In genomic region chr9:134913041-134913712, GRCh38 we compare ENCODE assay signal across 27 cellular contexts. TPM values are rescaled to one million over a fixed set of nuclear protein-coding genes. Genes with fewer than 3 reads are reported as not detected.
DNase-seq lines count a peak whose midpoint lies in the region; ATAC-seq and TF ChIP-seq lines count a peak whose summit lies in the region.
"Had no signal": no experiment of that assay in that cellular context is flagged by ENCODE, and none has a peak within 500 bp of the region (broad histone marks: within the 10 kb centered on the region; RNA-seq: fewer than 3 reads in every experiment).

No MANE protein-coding gene starts in this region.

- peaks cover 49% of the 10 kb centered on the region for H3K27me3 Mint-ChIP-seq in chondrocyte (ENCODE audit: low read depth)
- H3K27me3 Mint-ChIP-seq in type B pancreatic cell: peaks cover 5% of the 10 kb centered on the region

- H3K4me1 Mint-ChIP-seq in chondrocyte (ENCODE audit: low read depth) (no peaks in the 10 kb centered on the region), type B pancreatic cell (ENCODE audit: unreplicated experiment) (no peaks in the 10 kb centered on the region)
- H3K4me1 Mint-ChIP-seq: CD4-positive, alpha-beta memory T cell; IgD-negative memory B cell had no signal

- TF ChIP-seq RAD21 in SK-N-SH (IDR thresholded peaks at IDR 0.05; ENCODE audit: low read length): no peak

- H3K79me2 ChIP-seq in SK-N-SH (ENCODE audit: insufficient read depth): no peaks in the 10 kb centered on the region
- H3K79me2 ChIP-seq in mammary epithelial cell (ENCODE audit: insufficient read depth, low read length): no peaks in the 10 kb centered on the region

- H3K36me3 ChIP-seq in SK-N-SH (replicated peaks in 1 of 2; ENCODE audit: control insufficient read depth in 1 of 2, insufficient read depth in 2 of 2, low read length in 1 of 2) (no peaks in the 10 kb centered on the region), mammary epithelial cell (ENCODE audit: insufficient read depth, low read length) (no peaks in the 10 kb centered on the region)
- H3K36me3 ChIP-seq: BLaER1, HAP-1, SJCRH30 had no signal

- no peak overlapping the region for H3K27ac Mint-ChIP-seq in chondrocyte (ENCODE audit: unreplicated experiment)
- no peak overlapping the region for H3K27ac Mint-ChIP-seq in type B pancreatic cell
- H3K27ac Mint-ChIP-seq: CD4-positive, alpha-beta memory T cell; IgD-negative memory B cell had no signal

- H4K20me1 ChIP-seq in SK-N-SH (ENCODE audit: insufficient read depth): no peaks in the 10 kb centered on the region
- H4K20me1 ChIP-seq in mammary epithelial cell (ENCODE audit: insufficient read depth, low read length): no peaks in the 10 kb centered on the region
- H4K20me1 ChIP-seq: BLaER1 had no signal

- DNase-seq in SK-N-SH: peak; percentile 15
- DNase-seq in chondrocyte (ENCODE audit: low spot score): peak; percentile 85
- peak; percentile 77 for DNase-seq in mesenteric fat pad (ENCODE audit: low spot score)
- peak; percentile 65 for DNase-seq in type B pancreatic cell (ENCODE audit: extremely low spot score, unreplicated experiment)
- no peak for DNase-seq in mammary epithelial cell
- DNase-seq in SW480 (ENCODE audit: low spot score): no peak
- no peak for DNase-seq in activated T-cell treated with anti-CD3 and anti-CD28 coated beads for 4 hours
- DNase-seq: ACHN; Caco-2; CD4-positive, alpha-beta memory T cell; DMS 273 treated with DMSO at 0.1 percent for 48 hours; DMS79 treated with DMSO at 0.1 percent for 48 hours; Karpas-422; MV-4-11; NCI-H1105 treated with DMSO at 0.1 percent for 48 hours; NCI-H2029 treated with DMSO at 0.1 percent for 48 hours; NCI-H226; NCI-H524; NCI-H82 had no signal

- H3K4me3 ChIP-seq in SK-N-SH (ENCODE audit: low read depth in 2 of 2, low read length in 1 of 2) (no peak overlapping the region), mammary epithelial cell (replicated peaks in 1 of 3; ENCODE audit: insufficient read depth in 1 of 3, low read depth in 2 of 3, low read length in 3 of 3) (no peak overlapping the region)
- H3K4me3 ChIP-seq: BLaER1, HAP-1, SJCRH30 had no signal

- H3K9me2 ChIP-seq in SK-N-SH: no peaks in the 10 kb centered on the region

- H3K4me3 Mint-ChIP-seq in chondrocyte (ENCODE audit: unreplicated experiment) (no peak overlapping the region), type B pancreatic cell (no peak overlapping the region)
- H3K4me3 Mint-ChIP-seq: CD4-positive, alpha-beta memory T cell; IgD-negative memory B cell had no signal

- H2AFZ ChIP-seq in SK-N-SH (ENCODE audit: low read depth): no peak overlapping the region
- H2AFZ ChIP-seq in mammary epithelial cell (ENCODE audit: low read depth, low read length): no peak overlapping the region

- peaks cover under 1% of the 10 kb centered on the region for H3K9me3 Mint-ChIP-seq in chondrocyte (ENCODE audit: low read depth)
- H3K9me3 Mint-ChIP-seq in type B pancreatic cell: no peaks in the 10 kb centered on the region

- H3K4me1 ChIP-seq in SK-N-SH (ENCODE audit: control insufficient read depth in 1 of 2, insufficient read depth in 2 of 2, low read depth in 1 of 2, low read length in 1 of 2) (no peaks in the 10 kb centered on the region), mammary epithelial cell (ENCODE audit: insufficient read depth, low read length) (no peaks in the 10 kb centered on the region)
- H3K4me1 ChIP-seq: Caco-2, HAP-1, SJCRH30 had no signal

- H3K27ac ChIP-seq in SK-N-SH (ENCODE audit: low read depth in 2 of 2, low read length in 1 of 2) (no peak overlapping the region), mammary epithelial cell (ENCODE audit: insufficient read depth, low read depth, low read length) (no peak overlapping the region)
- H3K27ac ChIP-seq: 22Rv1, BLaER1, SJCRH30 had no signal

- TF ChIP-seq CTCF in SK-N-SH (IDR thresholded peaks at IDR 0.05) (no peak), chondrocyte (IDR thresholded peaks at IDR 0.05) (no peak), type B pancreatic cell (conservative IDR thresholded peaks at IDR 0.05) (no peak), mammary epithelial cell (conservative IDR thresholded peaks at IDR 0.05 in 1 of 2, IDR thresholded peaks at IDR 0.05 in 1 of 2; ENCODE audit: extremely low read depth in 1 of 2, insufficient read depth in 1 of 2, low read depth in 1 of 2, low read length in 2 of 2) (no peak)

- dilution Hi-C loops in mammary epithelial cell (cut with HindIII; ENCODE audit: low sequenced_read_pairs): no loop called here

- POLR2A ChIA-PET in SK-N-SH (lab: Yijun Ruan, JAX): no interaction called here

- CTCF ChIA-PET in SK-N-SH (lab: Yijun Ruan, JAX): no interaction called here
- CTCF ChIA-PET in mammary epithelial cell (lab: Charles Lee; ENCODE audit: low non-redundant PET): no interaction called here

- no peak for ATAC-seq in SK-N-SH treated with all-trans-retinoic acid at 6 μM for 48 hours
- ATAC-seq: Panc1 had no signal

- intact Hi-C loops in mammary epithelial cell (cut with micrococcal nuclease): no loop called here

- H3K27me3 ChIP-seq in SK-N-SH (ENCODE audit: insufficient read depth) (no peaks in the 10 kb centered on the region), mammary epithelial cell (ENCODE audit: insufficient read depth, low read length) (no peaks in the 10 kb centered on the region)
- H3K27me3 ChIP-seq: BLaER1 had no signal

- H3K9ac ChIP-seq in SK-N-SH (no peak overlapping the region), mammary epithelial cell (ENCODE audit: insufficient read depth, low read length) (no peak overlapping the region)
- H3K9ac ChIP-seq: BLaER1 had no signal

- H3K9me3 ChIP-seq in SK-N-SH (no peaks in the 10 kb centered on the region), mammary epithelial cell (replicated peaks; ENCODE audit: insufficient read depth, low read length) (peaks cover 38% of the 10 kb centered on the region)
- H3K9me3 ChIP-seq: BLaER1, Caco-2, HAP-1, SJCRH30 had no signal

- in situ Hi-C loops in mammary epithelial cell (cut with MboI; ENCODE audit: low sequenced_read_pairs in 2 of 2): no loop called here

- no TSS peak for BruUV-seq in mammary epithelial cell (replicated peaks; lab: Mats Ljungman, UMichigan)

- H3K4me2 ChIP-seq in SK-N-SH (no peak overlapping the region), mammary epithelial cell (ENCODE audit: insufficient read depth, low read depth, low read length) (no peak overlapping the region)
- H3K4me2 ChIP-seq: BLaER1 had no signal

- TF ChIP-seq EP300 in SK-N-SH (IDR thresholded peaks at IDR 0.05; ENCODE audit: borderline replicate concordance in 1 of 2, low read depth in 1 of 2, low read length in 1 of 2): no peak

- no peaks in the 10 kb centered on the region for H3F3A ChIP-seq in SK-N-SH (replicated peaks; ENCODE audit: insufficient read depth)

- 55% methylated on average over 9 of the region's 22 CpGs for WGBS in SK-N-SH (ENCODE audit: low lambda C conversion rate)
- 62% methylated on average over 8 of the region's 22 CpGs for WGBS in mammary epithelial cell (ENCODE audit: low coverage, missing lambda C conversion rate)

- H3K36me3 Mint-ChIP-seq in chondrocyte (ENCODE audit: low read depth) (no peaks in the 10 kb centered on the region), type B pancreatic cell (no peaks in the 10 kb centered on the region)
- H3K36me3 Mint-ChIP-seq: CD4-positive, alpha-beta memory T cell; IgD-negative memory B cell had no signal

TF ChIP-seq in SK-N-SH treated with all-trans-retinoic acid at 6 μM for 48 hours, 23 proteins besides CTCF, POLR2A, EP300 and RAD21:
- TF ChIP-seq ZNF70 (CRISPR knock-in tag; IDR thresholded peaks at IDR 0.05): no peak
- no peak for TF ChIP-seq CSRNP3 (CRISPR knock-in tag; IDR thresholded peaks at IDR 0.05)
- no peak for TF ChIP-seq ISL1 (CRISPR knock-in tag; IDR thresholded peaks at IDR 0.05)

RNA-seq across cellular contexts. Expression of gene FCN1, which starts 4.5 kb away (rescaled TPM):
- not detected in 2 replicates for polyA plus RNA-seq in SK-N-SH (2012; rRNA removed)
- polyA plus RNA-seq in SK-N-SH (2012; cell fraction: cytosol; rRNA removed): not detected in 2 replicates
- polyA plus RNA-seq in SK-N-SH (2012; cell fraction: nucleus; rRNA removed): not detected in 2 replicates
- not detected in 3 replicates for total RNA-seq in chondrocyte
- total RNA-seq in mesenteric fat pad: 27.9 TPM
- total RNA-seq in type B pancreatic cell (ENCODE audit: low replicate concordance): not detected in 2 replicates
- not detected for total RNA-seq in mammary epithelial cell
- not detected for polyA plus RNA-seq in mammary epithelial cell
- polyA minus RNA-seq in mammary epithelial cell: not detected
- total RNA-seq: Caco-2, M059J, SJCRH30 had no signal

RNA-seq across cellular contexts. Expression of gene FCN2, which starts 32.6 kb away (rescaled TPM):
- not detected in 2 replicates for polyA plus RNA-seq in SK-N-SH (2012; rRNA removed)
- not detected in 2 replicates for polyA plus RNA-seq in SK-N-SH (2012; cell fraction: cytosol; rRNA removed)
- not detected in 2 replicates for polyA plus RNA-seq in SK-N-SH (2012; cell fraction: nucleus; rRNA removed)
- total RNA-seq in chondrocyte: not detected in 3 replicates
- total RNA-seq in mesenteric fat pad: 1.2 TPM
- total RNA-seq in type B pancreatic cell (ENCODE audit: low replicate concordance): not detected in 2 replicates
- not detected for total RNA-seq in mammary epithelial cell
- polyA plus RNA-seq in mammary epithelial cell: not detected
- not detected for polyA minus RNA-seq in mammary epithelial cell
- total RNA-seq: Caco-2; CD4-positive, alpha-beta memory T cell; M059J; SJCRH30 had no signal
- polyA plus RNA-seq: CD4-positive, alpha-beta memory T cell; IgD-negative memory B cell had no signal

Comparison
In these comparisons a context has a peak if more than half of its experiments do, and no peak if none do; other contexts are left out.
1. DNase-seq: peak in SK-N-SH (single experiment), chondrocyte (single experiment), mesenteric fat pad (single experiment) and type B pancreatic cell (single experiment); none in mammary epithelial cell (single experiment), SW480 (single experiment) and activated T-cell treated with anti-CD3 and anti-CD28 coated beads for 4 hours (single experiment).
2. RNA of gene FCN1, which starts 4.5 kb away (total RNA-seq): 27.9 TPM in mesenteric fat pad (single experiment); not detected in chondrocyte, not detected in type B pancreatic cell and not detected in mammary epithelial cell; every median in the first group is over 10 times any median in the second.